In genomic region chr5:77333451-77334123, GRCh38 we compare ENCODE assay signal across 3 cellular contexts.
TF ChIP-seq lines count a peak whose summit lies in the region.

No MANE protein-coding gene starts in this region.

TF ChIP-seq in SK-N-SH, 30 proteins besides CTCF, POLR2A, EP300 and RAD21:
- peak; percentile 25 for TF ChIP-seq CHD2 (IDR thresholded peaks at IDR 0.05; ENCODE audit: low read length, partially characterized antibody)
- peak; percentile 55 for TF ChIP-seq GATA2 (CRISPR knock-in tag; IDR thresholded peaks at IDR 0.05)
- TF ChIP-seq SMC3 (IDR thresholded peaks at IDR 0.05; ENCODE audit: low read depth, low read length): no peak

TF ChIP-seq in SK-N-SH treated with all-trans-retinoic acid at 6 μM for 48 hours, 23 proteins besides CTCF, POLR2A, EP300 and RAD21:
- no peak for TF ChIP-seq POU6F1 (CRISPR knock-in tag; IDR thresholded peaks at IDR 0.05; ENCODE audit: borderline replicate concordance, low read depth)
- TF ChIP-seq ZNF8 (CRISPR knock-in tag; IDR thresholded peaks at IDR 0.05): no peak
- TF ChIP-seq ZFP3 (CRISPR knock-in tag; IDR thresholded peaks at IDR 0.05): no peak

TF ChIP-seq in H1, 55 proteins besides CTCF, POLR2A, EP300 and RAD21:
- TF ChIP-seq YY1 (IDR thresholded peaks at IDR 0.05; ENCODE audit: low read depth, low read length): no peak
- no peak for TF ChIP-seq SRF (IDR thresholded peaks at IDR 0.05; ENCODE audit: low read depth, low read length)
- no peak for TF ChIP-seq KDM5A (IDR thresholded peaks at IDR 0.05; ENCODE audit: low read length)
- TF ChIP-seq BRCA1 (IDR thresholded peaks at IDR 0.05; ENCODE audit: low read depth, low read length): no peak
- no peak for TF ChIP-seq RBBP5 (IDR thresholded peaks at IDR 0.05; ENCODE audit: borderline replicate concordance, low read depth, low read length)
